In genomic region chr14:30227436-30227835, GRCh38 we compare ENCODE assay signal across 16 cellular contexts.
DNase-seq lines count a peak whose midpoint lies in the region; ATAC-seq and TF ChIP-seq lines count a peak whose summit lies in the region.
"Had no signal": no experiment of that assay in that cellular context is flagged by ENCODE, and none has a peak within 500 bp of the region (broad histone marks: within the 10 kb centered on the region; RNA-seq: fewer than 3 reads in every experiment).

No MANE protein-coding gene starts in this region.

- no peak for TF ChIP-seq EP300 in stomach (IDR thresholded peaks at IDR 0.05)

- no peak overlapping the region for H3K4me3 Mint-ChIP-seq in activated CD4-positive, alpha-beta T cell treated with anti-CD3 and anti-CD28 coated beads, Interleukin-2, amount 10 ng/mL, durations not matched to agents 7 days and 5 days
- H3K4me3 Mint-ChIP-seq: activated T-helper 17 cell treated with anti-CD3 and anti-CD28 coated beads, Interleukin-2, amount 50 U/mL, for 72 hours; stimulated activated naive B cell treated with anti-CD40 and anti-IgM and Interleukin-4, amounts not matched to agents 10 μg/mL and 1 μg/mL and 100 μg/mL, for 72 hours; T-helper 1 cell treated with Interleukin-12 subunit alpha and Interleukin-12 subunit beta and Interleukin-4 antibody, amounts not matched to agents 30 μg/mL and 1 μg/mL, for 36 hours had no signal

- no peak overlapping the region for H3K27ac Mint-ChIP-seq in activated CD4-positive, alpha-beta T cell treated with anti-CD3 and anti-CD28 coated beads, Interleukin-2, amount 10 ng/mL, durations not matched to agents 7 days and 5 days
- H3K27ac Mint-ChIP-seq: activated T-helper 17 cell treated with anti-CD3 and anti-CD28 coated beads, Interleukin-2, amount 50 U/mL, for 72 hours; stimulated activated naive B cell treated with anti-CD40 and anti-IgM and Interleukin-4, amounts not matched to agents 10 μg/mL and 1 μg/mL and 100 μg/mL, for 72 hours; T-helper 1 cell treated with Interleukin-12 subunit alpha and Interleukin-12 subunit beta and Interleukin-4 antibody, amounts not matched to agents 30 μg/mL and 1 μg/mL, for 36 hours had no signal

- no peaks in the 10 kb centered on the region for H3K27me3 Mint-ChIP-seq in activated CD4-positive, alpha-beta T cell treated with anti-CD3 and anti-CD28 coated beads, Interleukin-2, amount 10 ng/mL, durations not matched to agents 7 days and 5 days
- H3K27me3 Mint-ChIP-seq: activated T-helper 17 cell treated with anti-CD3 and anti-CD28 coated beads, Interleukin-2, amount 50 U/mL, for 72 hours; stimulated activated naive B cell treated with anti-CD40 and anti-IgM and Interleukin-4, amounts not matched to agents 10 μg/mL and 1 μg/mL and 100 μg/mL, for 72 hours had no signal

- 29 to 45% (median 34%) methylated on average over 3 of the region's 3 CpGs for WGBS in stomach, 5 donors

- H3K36me3 Mint-ChIP-seq in activated CD4-positive, alpha-beta T cell treated with anti-CD3 and anti-CD28 coated beads, Interleukin-2, amount 10 ng/mL, durations not matched to agents 7 days and 5 days (ENCODE audit: low read depth): no peaks in the 10 kb centered on the region
- H3K36me3 Mint-ChIP-seq: stimulated activated naive B cell treated with anti-CD40 and anti-IgM and Interleukin-4, amounts not matched to agents 10 μg/mL and 1 μg/mL and 100 μg/mL, for 72 hours had no signal

- no peaks in the 10 kb centered on the region for H3K27me3 ChIP-seq in stomach

- no peaks in the 10 kb centered on the region for H3K9me3 ChIP-seq in stomach

- CTCF ChIA-PET in activated CD4-positive, alpha-beta T cell treated with anti-CD3 and anti-CD28 coated beads, Interleukin-2, amount 10 ng/mL, durations not matched to agents 7 days and 5 days (lab: Charles Lee): no interaction called here

- intact Hi-C loops in left cardiac atrium (cut with DNase I) (no loop called here), stomach (cut with DNase I; ENCODE audit: low total_unique reads) (no loop called here)

- no peaks in the 10 kb centered on the region for H3K36me3 ChIP-seq in stomach

- DNase-seq in HCEC 1CT: peak; percentile 62
- DNase-seq in cardiac fibroblast (ENCODE audit: low read depth in 2 of 2): peak; percentile 59 to 84
- DNase-seq in left cardiac atrium: no peak
- no peak for DNase-seq in stomach
- DNase-seq in amniotic stem cell (lab: John Stamatoyannopoulos, UW): no peak
- no peak for DNase-seq in activated CD4-positive, CD25-positive, alpha-beta regulatory T cell treated with anti-CD3 and anti-CD28 coated beads, Interleukin-2, amount 50 U/mL, for 72 hours
- no peak for DNase-seq in activated CD4-positive, alpha-beta T cell treated with anti-CD3 and anti-CD28 coated beads, Interleukin-2, amount 10 ng/mL, durations not matched to agents 7 days and 5 days
- DNase-seq: effector memory CD4-positive, alpha-beta T cell; NCI-H1436; NCI-H82; RPMI8226; stimulated activated naive B cell treated with anti-CD40 and anti-IgM and Interleukin-4, amounts not matched to agents 10 μg/mL and 1 μg/mL and 100 μg/mL, for 72 hours had no signal

- peak overlapping the region in 3 of 5 donors; percentile 49 to 68 (median 53) for H3K27ac ChIP-seq in stomach
- H3K27ac ChIP-seq: VCaP had no signal

- H3K4me1 ChIP-seq in stomach: peaks cover 21 to 49% (median 34%) of the 10 kb centered on the region in 4 donors

- no peaks in the 10 kb centered on the region for H3K9me3 Mint-ChIP-seq in activated CD4-positive, alpha-beta T cell treated with anti-CD3 and anti-CD28 coated beads, Interleukin-2, amount 10 ng/mL, durations not matched to agents 7 days and 5 days
- H3K9me3 Mint-ChIP-seq: activated T-helper 17 cell treated with anti-CD3 and anti-CD28 coated beads, Interleukin-2, amount 50 U/mL, for 72 hours; stimulated activated naive B cell treated with anti-CD40 and anti-IgM and Interleukin-4, amounts not matched to agents 10 μg/mL and 1 μg/mL and 100 μg/mL, for 72 hours had no signal

- POLR2A ChIA-PET in activated CD4-positive, alpha-beta T cell treated with anti-CD3 and anti-CD28 coated beads, Interleukin-2, amount 10 ng/mL, durations not matched to agents 7 days and 5 days (lab: Charles Lee): no interaction called here

- no peak for TF ChIP-seq POLR2A in stomach (IDR thresholded peaks at IDR 0.05)

- TF ChIP-seq CTCF in cardiac fibroblast (IDR thresholded peaks at IDR 0.05; ENCODE audit: low read depth, low read length) (no peak), stomach (IDR thresholded peaks at IDR 0.05) (no peak)

- H3K4me3 ChIP-seq in cardiac fibroblast (replicated peaks in 1 of 2; ENCODE audit: low read depth in 2 of 2, low read length in 2 of 2) (no peak overlapping the region), stomach (no peak overlapping the region)

- no peaks in the 10 kb centered on the region for H3K4me1 Mint-ChIP-seq in activated CD4-positive, alpha-beta T cell treated with anti-CD3 and anti-CD28 coated beads, Interleukin-2, amount 10 ng/mL, durations not matched to agents 7 days and 5 days
- H3K4me1 Mint-ChIP-seq: activated T-helper 17 cell treated with anti-CD3 and anti-CD28 coated beads, Interleukin-2, amount 50 U/mL, for 72 hours; stimulated activated naive B cell treated with anti-CD40 and anti-IgM and Interleukin-4, amounts not matched to agents 10 μg/mL and 1 μg/mL and 100 μg/mL, for 72 hours had no signal

- peak; percentile 20 to 73 for ATAC-seq in left cardiac atrium
- ATAC-seq in GM21619 (IDR thresholded peaks at IDR 0.05; ENCODE audit: unreplicated experiment): no peak
- ATAC-seq: activated T-helper 17 cell treated with anti-CD3 and anti-CD28 coated beads, Interleukin-2, amount 50 U/mL, for 72 hours; stimulated activated naive B cell treated with anti-CD40 and anti-IgM and Interleukin-4, amounts not matched to agents 10 μg/mL and 1 μg/mL and 100 μg/mL, for 72 hours had no signal

Comparison
In these comparisons a context has a peak if more than half of its experiments do, and no peak if none do; other contexts are left out.
1. DNase-seq: peak in HCEC 1CT (single experiment) and cardiac fibroblast (2 of 2); none in left cardiac atrium (single experiment), stomach (single experiment), amniotic stem cell (single experiment), activated CD4-positive, CD25-positive, alpha-beta regulatory T cell treated with anti-CD3 and anti-CD28 coated beads, Interleukin-2, amount 50 U/mL, for 72 hours (single experiment) and activated CD4-positive, alpha-beta T cell treated with anti-CD3 and anti-CD28 coated beads, Interleukin-2, amount 10 ng/mL, durations not matched to agents 7 days and 5 days (single experiment).